14 cellular contexts compared by ENCODE assay signal in genomic region chr15:52336530-52336929, GRCh38. TPM values are rescaled to one million over a fixed set of nuclear protein-coding genes. Genes with fewer than 3 reads are reported as not detected.
DNase-seq lines count a peak whose midpoint lies in the region; ATAC-seq and TF ChIP-seq lines count a peak whose summit lies in the region.
"Had no signal": no experiment of that assay in that cellular context is flagged by ENCODE, and none has a peak within 500 bp of the region (broad histone marks: within the 10 kb centered on the region; RNA-seq: fewer than 3 reads in every experiment).

No MANE protein-coding gene starts in this region.

- no peak for ATAC-seq in naive thymus-derived CD8-positive, alpha-beta T cell
- ATAC-seq in HG03442 (IDR thresholded peaks at IDR 0.05; ENCODE audit: unreplicated experiment) = no peak
- ATAC-seq: activated CD8-positive, alpha-beta T cell treated with anti-CD3 and anti-CD28 coated beads, Interleukin-2, amount 10 ng/mL, durations not matched to agents 7 days and 5 days had no signal

- H3K9me2 ChIP-seq in OCI-LY7 (ENCODE audit: insufficient read depth, low read length) (no peaks in the 10 kb centered on the region), GM23248 (ENCODE audit: insufficient read depth) (no peaks in the 10 kb centered on the region)

- H3K4me1 Mint-ChIP-seq in naive thymus-derived CD8-positive, alpha-beta T cell = peaks cover 4 to 12% (median 6%) of the 10 kb centered on the region in 4 donors

- no peaks in the 10 kb centered on the region for H3K27me3 Mint-ChIP-seq in naive thymus-derived CD8-positive, alpha-beta T cell
- H3K27me3 Mint-ChIP-seq: activated naive CD4-positive, alpha-beta T cell treated with anti-CD3 and anti-CD28 coated beads, Interleukin-2, amount 50 U/mL, for 24 hours; central memory CD8-positive, alpha-beta T cell; naive B cell had no signal

- H3K36me3 Mint-ChIP-seq in naive thymus-derived CD8-positive, alpha-beta T cell = peaks cover 0 to 43% (median 4%) of the 10 kb centered on the region in 3 donors
- H3K36me3 Mint-ChIP-seq: activated naive CD4-positive, alpha-beta T cell treated with anti-CD3 and anti-CD28 coated beads, Interleukin-2, amount 50 U/mL, for 24 hours had no signal

- TF ChIP-seq CTCF in mammary epithelial cell (conservative IDR thresholded peaks at IDR 0.05 in 1 of 2, IDR thresholded peaks at IDR 0.05 in 1 of 2; ENCODE audit: extremely low read depth in 1 of 2, insufficient read depth in 1 of 2, low read depth in 1 of 2, low read length in 2 of 2) (no peak), breast epithelium (IDR thresholded peaks at IDR 0.05) (no peak), OCI-LY7 (conservative IDR thresholded peaks at IDR 0.05; ENCODE audit: low read length) (peak; percentile 79), epithelial cell of esophagus (IDR thresholded peaks at IDR 0.05; ENCODE audit: insufficient read depth, low read depth, low read length, missing control alignments) (peak; percentile 8), transverse colon (IDR thresholded peaks at IDR 0.05) (peak in 3 of 5 experiments; percentile 14 to 19 (median 19))

- H3K4me3 Mint-ChIP-seq in naive thymus-derived CD8-positive, alpha-beta T cell = no peak overlapping the region
- H3K4me3 Mint-ChIP-seq: activated CD8-positive, alpha-beta T cell treated with anti-CD3 and anti-CD28 coated beads, Interleukin-2, amount 10 ng/mL, durations not matched to agents 7 days and 5 days; activated naive CD4-positive, alpha-beta T cell treated with anti-CD3 and anti-CD28 coated beads, Interleukin-2, amount 50 U/mL, for 24 hours; central memory CD8-positive, alpha-beta T cell; naive B cell had no signal

- dilution Hi-C loops in mammary epithelial cell (cut with HindIII; ENCODE audit: low sequenced_read_pairs) = loop anchor here (5.0 kb wide), 1 partner anchor 401 kb away; no protein-coding TSS in a partner anchor

- POLR2A ChIA-PET in OCI-LY7 (lab: Charles Lee) = interaction anchor here (0.9 to 1.3 kb wide), 4 partner anchors 11 to 393 kb away, joined by 3 to 5 read pairs (median 3); no protein-coding TSS in a partner anchor
- POLR2A ChIA-PET in naive thymus-derived CD8-positive, alpha-beta T cell (lab: Charles Lee) = interaction anchor here (0.7 kb wide), 1 partner anchor 93 kb away, joined by 4 read pairs; no protein-coding TSS in a partner anchor

- H3K9ac ChIP-seq in mammary epithelial cell (ENCODE audit: insufficient read depth, low read length) = no peak overlapping the region
- no peak overlapping the region for H3K9ac ChIP-seq in GM23248

- no peak overlapping the region for H3K4me2 ChIP-seq in mammary epithelial cell (ENCODE audit: insufficient read depth, low read depth, low read length)
- H3K4me2 ChIP-seq in OCI-LY7 (ENCODE audit: low read length) = no peak overlapping the region
- H3K4me2 ChIP-seq in GM23248 (ENCODE audit: unreplicated experiment) = no peak overlapping the region

- intact Hi-C loops in mammary epithelial cell (cut with micrococcal nuclease) (no loop called here), breast epithelium (cut with DNase I; ENCODE audit: low total_unique reads) (no loop called here), OCI-LY7 (cut with micrococcal nuclease; ENCODE audit: unreplicated experiment) (loop anchor here (1.0 kb wide), 1 partner anchor 127 kb away; no protein-coding TSS in a partner anchor), transverse colon (cut with DNase I; ENCODE audit: low total_unique reads) (no loop called here)

- TF ChIP-seq EP300 in transverse colon (IDR thresholded peaks at IDR 0.05; ENCODE audit: low read depth) = no peak

- TF ChIP-seq POLR2A in breast epithelium (IDR thresholded peaks at IDR 0.05) = no peak
- TF ChIP-seq POLR2A in transverse colon (IDR thresholded peaks at IDR 0.05) = no peak

- CTCF ChIA-PET in mammary epithelial cell (lab: Charles Lee; ENCODE audit: low non-redundant PET) = interaction anchor here (0.7 kb wide), 1 partner anchor 1814 kb away, joined by 4 read pairs; no protein-coding TSS in a partner anchor
- CTCF ChIA-PET in OCI-LY7 (lab: Charles Lee; ENCODE audit: unreplicated experiment) = no interaction called here

- BruUV-seq in mammary epithelial cell (replicated peaks; lab: Mats Ljungman, UMichigan) (no TSS peak), OCI-LY7 (replicated peaks; lab: Mats Ljungman, UMichigan) (no TSS peak)

- H4K20me1 ChIP-seq in mammary epithelial cell (ENCODE audit: insufficient read depth, low read length) = no peaks in the 10 kb centered on the region
- no peaks in the 10 kb centered on the region for H4K20me1 ChIP-seq in OCI-LY7 (ENCODE audit: insufficient read depth, low read length)
- no peaks in the 10 kb centered on the region for H4K20me1 ChIP-seq in GM23248 (ENCODE audit: insufficient read depth)

- H3K79me2 ChIP-seq in mammary epithelial cell (ENCODE audit: insufficient read depth, low read length) = no peaks in the 10 kb centered on the region
- no peaks in the 10 kb centered on the region for H3K79me2 ChIP-seq in OCI-LY7 (ENCODE audit: insufficient read depth, low read depth, low read length)
- H3K79me2 ChIP-seq in GM23248 (ENCODE audit: insufficient read depth) = no peaks in the 10 kb centered on the region

- peak overlapping the region; percentile 15 for H3K27ac ChIP-seq in mammary epithelial cell (ENCODE audit: insufficient read depth, low read depth, low read length)
- H3K27ac ChIP-seq in breast epithelium = no peak overlapping the region
- no peak overlapping the region for H3K27ac ChIP-seq in OCI-LY7 (ENCODE audit: low read depth, low read length, poor library complexity, severe bottlenecking)
- no peak overlapping the region for H3K27ac ChIP-seq in transverse colon
- H3K27ac ChIP-seq in GM23248 = no peak overlapping the region
- H3K27ac ChIP-seq: spleen had no signal

- peaks cover 2% of the 10 kb centered on the region for H3K36me3 ChIP-seq in mammary epithelial cell (ENCODE audit: insufficient read depth, low read length)
- H3K36me3 ChIP-seq in breast epithelium = no peaks in the 10 kb centered on the region
- H3K36me3 ChIP-seq in OCI-LY7 (ENCODE audit: insufficient read depth, low read length) = peaks cover 20% of the 10 kb centered on the region
- H3K36me3 ChIP-seq in transverse colon = no peaks in the 10 kb centered on the region
- no peaks in the 10 kb centered on the region; the same call in 1 of the 2 replicates for H3K36me3 ChIP-seq in GM23248 (ENCODE audit: low read depth)

- H3K27me3 ChIP-seq in mammary epithelial cell (ENCODE audit: insufficient read depth, low read length) (no peaks in the 10 kb centered on the region), breast epithelium (no peaks in the 10 kb centered on the region), transverse colon (no peaks in the 10 kb centered on the region), GM23248 (replicated peaks; ENCODE audit: insufficient read depth) (no peaks in the 10 kb centered on the region)
- H3K27me3 ChIP-seq: spleen had no signal

- peaks cover 46% of the 10 kb centered on the region for H3K4me1 ChIP-seq in mammary epithelial cell (ENCODE audit: insufficient read depth, low read length)
- no peaks in the 10 kb centered on the region for H3K4me1 ChIP-seq in breast epithelium
- peaks cover 20% of the 10 kb centered on the region for H3K4me1 ChIP-seq in OCI-LY7 (ENCODE audit: insufficient read depth, low read length, poor library complexity, severe bottlenecking)
- no peaks in the 10 kb centered on the region for H3K4me1 ChIP-seq in transverse colon
- H3K4me1 ChIP-seq in GM23248 (ENCODE audit: insufficient read depth) = peaks cover 30% of the 10 kb centered on the region

- H3K9me3 ChIP-seq in mammary epithelial cell (replicated peaks; ENCODE audit: insufficient read depth, low read length) = no peaks in the 10 kb centered on the region
- H3K9me3 ChIP-seq in breast epithelium = no peaks in the 10 kb centered on the region
- no peaks in the 10 kb centered on the region for H3K9me3 ChIP-seq in OCI-LY7 (ENCODE audit: low read length)
- no peaks in the 10 kb centered on the region for H3K9me3 ChIP-seq in transverse colon
- no peaks in the 10 kb centered on the region for H3K9me3 ChIP-seq in GM23248 (ENCODE audit: low read depth)
- H3K9me3 ChIP-seq: spleen had no signal

- peaks cover 31% of the 10 kb centered on the region for H3F3A ChIP-seq in GM23248 (ENCODE audit: insufficient read depth)

- DNase-seq in mammary epithelial cell = no peak
- no peak for DNase-seq in breast epithelium (ENCODE audit: low spot score in 2 of 2)
- DNase-seq in OCI-LY7 (ENCODE audit: low spot score) = peak; percentile 48
- DNase-seq in epithelial cell of esophagus (ENCODE audit: low read depth) = no peak
- DNase-seq in transverse colon = peak; percentile 38
- no peak for DNase-seq in naive thymus-derived CD8-positive, alpha-beta T cell
- no peak for DNase-seq in GM23248
- DNase-seq: activated CD8-positive, alpha-beta T cell treated with anti-CD3 and anti-CD28 coated beads, Interleukin-2, amount 10 ng/mL, durations not matched to agents 7 days and 5 days; naive B cell; NCI-H1105 treated with DMSO at 0.1 percent for 48 hours; spleen had no signal

- H3K4me3 ChIP-seq in mammary epithelial cell (replicated peaks in 1 of 3; ENCODE audit: insufficient read depth in 1 of 3, low read depth in 2 of 3, low read length in 3 of 3) (no peak overlapping the region), breast epithelium (no peak overlapping the region), OCI-LY7 (ENCODE audit: low read depth, low read length, poor library complexity, severe bottlenecking) (no peak overlapping the region), epithelial cell of esophagus (ENCODE audit: low read length) (no peak overlapping the region), transverse colon (no peak overlapping the region), GM23248 (no peak overlapping the region)
- H3K4me3 ChIP-seq: spleen had no signal

- in situ Hi-C loops in mammary epithelial cell (cut with MboI; ENCODE audit: low sequenced_read_pairs in 2 of 2) (loop anchor here (10.0 to 25.0 kb wide), 2 partner anchors 398 to 401 kb away; no protein-coding TSS in a partner anchor), transverse colon (cut with MboI; ENCODE audit: low pct_ligation_motif_present in 1 of 4, low pct_unique_long_range_greater_than_20kb in 1 of 4, low sequenced_read_pairs in 3 of 4) (loop anchor here in 2 of 4 donors (25.0 kb wide), 1 partner anchor 401 kb away; no protein-coding TSS in a partner anchor), GM23248 (cut with MboI) (loop anchor here (25.0 kb wide), 1 partner anchor 401 kb away; no protein-coding TSS in a partner anchor)

- 97% methylated on average over 4 of the region's 4 CpGs for WGBS in mammary epithelial cell (ENCODE audit: low coverage, missing lambda C conversion rate)
- WGBS in transverse colon (ENCODE audit: low coverage in 1 of 2), 2 donors = 48 to 66% methylated on average over 4 of the region's 4 CpGs
- WGBS in GM23248 (ENCODE audit: low coverage in 1 of 2, low lambda C conversion rate in 2 of 2, missing lambda C conversion rate in 2 of 2), 2 experiments = 88 to 95% methylated on average over 4 of the region's 4 CpGs

- peak overlapping the region in 2 of 10 donors; percentile 4 to 53 for H3K27ac Mint-ChIP-seq in naive thymus-derived CD8-positive, alpha-beta T cell

- H3K9me3 Mint-ChIP-seq in naive thymus-derived CD8-positive, alpha-beta T cell = no peaks in the 10 kb centered on the region
- H3K9me3 Mint-ChIP-seq: activated naive CD4-positive, alpha-beta T cell treated with anti-CD3 and anti-CD28 coated beads, Interleukin-2, amount 50 U/mL, for 24 hours; central memory CD8-positive, alpha-beta T cell; naive B cell had no signal

- H2AFZ ChIP-seq in mammary epithelial cell (ENCODE audit: low read depth, low read length) = no peak overlapping the region
- H2AFZ ChIP-seq in OCI-LY7 (ENCODE audit: low read length) = no peak overlapping the region
- no peak overlapping the region for H2AFZ ChIP-seq in GM23248

RNA-seq across cellular contexts. Expression of gene MYO5C, which starts 40.9 kb away (rescaled TPM):
- total RNA-seq in mammary epithelial cell = 1 to 10 TPM; 2.4 to 2.5 TPM
- polyA plus RNA-seq in mammary epithelial cell = 1.2 TPM
- polyA minus RNA-seq in mammary epithelial cell = 7.8 TPM
- 10 to 100 TPM; 16.6 to 71.3 (median 51.5) TPM for total RNA-seq in breast epithelium
- 1.6 and 2.1 TPM in 2 replicates for total RNA-seq in OCI-LY7 (2014; rRNA removed; shearing (Covaris generic))
- 4.1 and 5.6 TPM in 2 replicates for total RNA-seq in OCI-LY7 (2022)
- 100 to 1,000 TPM in 1 of 4 donors, 10 to 100 TPM in 3; 56.1 to 151 (median 84.5) TPM for total RNA-seq in transverse colon
- under 1 TPM; 0.10 to 0.19 TPM for total RNA-seq in naive thymus-derived CD8-positive, alpha-beta T cell
- under 1 TPM; 0.13 to 0.51 (median 0.22) TPM for polyA plus RNA-seq in naive thymus-derived CD8-positive, alpha-beta T cell
- total RNA-seq in GM23248 (2014; rRNA removed; shearing (Covaris generic)) = not detected in 2 replicates
- not detected in 2 replicates for polyA plus RNA-seq in GM23248 (2016; fragmentation: Nextera tagmentation; extraction: Ambion mirVana)

Comparison
In these comparisons a context has a peak if more than half of its experiments do, and no peak if none do; other contexts are left out.
1. DNase-seq: peak in OCI-LY7 (single experiment) and transverse colon (single experiment); none in mammary epithelial cell (single experiment), breast epithelium (0 of 2), epithelial cell of esophagus (single experiment), naive thymus-derived CD8-positive, alpha-beta T cell (0 of 10) and GM23248 (single experiment).
2. CTCF ChIP-seq: peak in OCI-LY7 (single experiment), epithelial cell of esophagus (single experiment) and transverse colon (3 of 5); none in mammary epithelial cell (0 of 2) and breast epithelium (0 of 3).